Comparison of ENCODE assay signal across 14 cellular contexts in genomic region chr6:6643398-6643797, GRCh38. TPM values are rescaled to one million over a fixed set of nuclear protein-coding genes. Genes with fewer than 3 reads are reported as not detected.
A peak's percentile ranks its signal among the peaks of the same experiment; 100 is the strongest.
DNase-seq lines count a peak whose midpoint lies in the region; ATAC-seq and TF ChIP-seq lines count a peak whose summit lies in the region.
"Had no signal": no experiment of that assay in that cellular context is flagged by ENCODE, and none has a peak within 500 bp of the region (broad histone marks: within the 10 kb centered on the region; RNA-seq: fewer than 3 reads in every experiment).

No MANE protein-coding gene starts in this region.

- intact Hi-C loops in natural killer cell (cut with micrococcal nuclease) = no loop called here
- intact Hi-C loops in right cardiac atrium (cut with DNase I) = no loop called here

- POLR2A ChIA-PET in HEK293T (lab: Yijun Ruan, JAX) = no interaction called here

- ATAC-seq in natural killer cell treated with Interleukin-12 subunit alpha and Interleukin-12 subunit beta and Interleukin-15 and Interleukin-18, amount 100 ng/mL, for 72 hours = peak; percentile 79 to 93
- ATAC-seq in natural killer cell (no peak), GM21786 (IDR thresholded peaks at IDR 0.05; ENCODE audit: unreplicated experiment) (peak; percentile 85), HG03342 (IDR thresholded peaks at IDR 0.05; ENCODE audit: unreplicated experiment) (peak; percentile 91), right cardiac atrium (no peak)
- ATAC-seq: Panc1, upper lobe of right lung had no signal

- H3K4me3 ChIP-seq in right cardiac atrium (ENCODE audit: low read length) (no peak overlapping the region), endodermal cell (ENCODE audit: low read length) (no peak overlapping the region)
- H3K4me3 ChIP-seq: left ventricle myocardium inferior, smooth muscle cell, upper lobe of right lung had no signal

- no peaks in the 10 kb centered on the region for H3K36me3 ChIP-seq in endodermal cell (ENCODE audit: control insufficient read depth, insufficient read depth, low read length)
- H3K36me3 ChIP-seq: left ventricle myocardium inferior, upper lobe of right lung had no signal

- no peaks in the 10 kb centered on the region for H3K27me3 Mint-ChIP-seq in natural killer cell treated with Interleukin-12 subunit alpha and Interleukin-12 subunit beta and Interleukin-15 and Interleukin-18, amount 100 ng/mL, for 72 hours
- H3K27me3 Mint-ChIP-seq in natural killer cell (ENCODE audit: low read depth in 2 of 2) (no peaks in the 10 kb centered on the region), endodermal cell (ENCODE audit: insufficient read depth) (no peaks in the 10 kb centered on the region)

- H3K9me3 Mint-ChIP-seq in natural killer cell treated with Interleukin-12 subunit alpha and Interleukin-12 subunit beta and Interleukin-15 and Interleukin-18, amount 100 ng/mL, for 72 hours = no peaks in the 10 kb centered on the region
- H3K9me3 Mint-ChIP-seq in natural killer cell (no peaks in the 10 kb centered on the region), endodermal cell (peaks cover 2% of the 10 kb centered on the region)

- no peak for TF ChIP-seq CTCF in natural killer cell (IDR thresholded peaks at IDR 0.05)
- no peak for TF ChIP-seq CTCF in endodermal cell (conservative IDR thresholded peaks at IDR 0.05)

- H3K9ac ChIP-seq in endodermal cell (ENCODE audit: extremely low read depth, low read length, poor library complexity, severe bottlenecking) = no peak overlapping the region

- H3K27ac ChIP-seq in right cardiac atrium (ENCODE audit: low read length) (no peak overlapping the region), endodermal cell (ENCODE audit: low read depth, low read length) (no peak overlapping the region)
- H3K27ac ChIP-seq: left ventricle myocardium inferior, upper lobe of right lung had no signal

- H3K9me3 ChIP-seq in right cardiac atrium (ENCODE audit: control insufficient read depth, low read length) (no peaks in the 10 kb centered on the region), endodermal cell (ENCODE audit: control insufficient read depth, low read length) (no peaks in the 10 kb centered on the region)
- H3K9me3 ChIP-seq: upper lobe of right lung had no signal

- H3K27me3 ChIP-seq in right cardiac atrium (ENCODE audit: control insufficient read depth, insufficient read depth) = no peaks in the 10 kb centered on the region
- peaks cover 4% of the 10 kb centered on the region for H3K27me3 ChIP-seq in endodermal cell (ENCODE audit: control insufficient read depth, insufficient read depth, low read length, poor library complexity, severe bottlenecking)
- H3K27me3 ChIP-seq: upper lobe of right lung had no signal

- H3K4me1 Mint-ChIP-seq in natural killer cell treated with Interleukin-12 subunit alpha and Interleukin-12 subunit beta and Interleukin-15 and Interleukin-18, amount 100 ng/mL, for 72 hours (ENCODE audit: low read depth in 2 of 2) = peaks cover 3 to 9% of the 10 kb centered on the region in 2 donors
- H3K4me1 Mint-ChIP-seq in natural killer cell (no peaks in the 10 kb centered on the region), endodermal cell (no peaks in the 10 kb centered on the region)

- CTCF ChIA-PET in HEK293T (lab: Yijun Ruan, JAX) = no interaction called here

- H3K36me3 Mint-ChIP-seq in natural killer cell treated with Interleukin-12 subunit alpha and Interleukin-12 subunit beta and Interleukin-15 and Interleukin-18, amount 100 ng/mL, for 72 hours = no peaks in the 10 kb centered on the region
- H3K36me3 Mint-ChIP-seq in natural killer cell = no peaks in the 10 kb centered on the region
- no peaks in the 10 kb centered on the region for H3K36me3 Mint-ChIP-seq in endodermal cell (ENCODE audit: low read depth)

- H3K27ac Mint-ChIP-seq in natural killer cell treated with Interleukin-12 subunit alpha and Interleukin-12 subunit beta and Interleukin-15 and Interleukin-18, amount 100 ng/mL, for 72 hours = peak overlapping the region in 1 of 2 donors; percentile 76
- H3K27ac Mint-ChIP-seq in natural killer cell = no peak overlapping the region
- no peak overlapping the region for H3K27ac Mint-ChIP-seq in endodermal cell

- 97% methylated on average over 8 of the region's 8 CpGs for WGBS in right cardiac atrium
- 91 to 95% methylated on average over 4 to 8 of the region's 8 CpGs for WGBS in endodermal cell (ENCODE audit: insufficient coverage in 1 of 2, insufficient read length in 1 of 2), 2 experiments

- H3K4me1 ChIP-seq in right cardiac atrium (ENCODE audit: control insufficient read depth, insufficient read depth, low read length) = no peaks in the 10 kb centered on the region
- no peaks in the 10 kb centered on the region for H3K4me1 ChIP-seq in endodermal cell (ENCODE audit: control insufficient read depth, insufficient read depth, low read length)
- H3K4me1 ChIP-seq: upper lobe of right lung had no signal

- H3K4me3 Mint-ChIP-seq in natural killer cell treated with Interleukin-12 subunit alpha and Interleukin-12 subunit beta and Interleukin-15 and Interleukin-18, amount 100 ng/mL, for 72 hours = peak overlapping the region; percentile 14
- H3K4me3 Mint-ChIP-seq in natural killer cell (no peak overlapping the region), endodermal cell (no peak overlapping the region)

- no peak for DNase-seq in natural killer cell treated with Interleukin-12 subunit alpha and Interleukin-12 subunit beta and Interleukin-15 and Interleukin-18, amount 100 ng/mL, for 72 hours (ENCODE audit: low spot score)
- DNase-seq in natural killer cell (no peak), right cardiac atrium (no peak), HEK293T (ENCODE audit: extremely low spot score) (no peak), globus pallidus (ENCODE audit: low spot score) (no peak), endodermal cell (no peak)
- DNase-seq: activated T-cell treated with anti-CD3 and anti-CD28 coated beads, Interleukin-2, amount 50 U/mL, for 1 hour; left ventricle myocardium inferior; T1000; upper lobe of right lung had no signal

TF ChIP-seq in HEK293T, 16 proteins besides CTCF, POLR2A, EP300 and RAD21:
- no peak for TF ChIP-seq SUZ12 (IDR thresholded peaks at IDR 0.05)
- TF ChIP-seq BHLHE40 (IDR thresholded peaks at IDR 0.05; ENCODE audit: borderline replicate concordance) = no peak
- no peak for TF ChIP-seq SP1 (IDR thresholded peaks at IDR 0.05)
- TF ChIP-seq PKNOX1 (IDR thresholded peaks at IDR 0.05) = no peak
- TF ChIP-seq ARNT (IDR thresholded peaks at IDR 0.05) = no peak
- TF ChIP-seq CTBP1 (IDR thresholded peaks at IDR 0.05; ENCODE audit: borderline replicate concordance) = no peak
- TF ChIP-seq FOXK2 (IDR thresholded peaks at IDR 0.05) = no peak
- TF ChIP-seq ZNF384 (IDR thresholded peaks at IDR 0.05) = no peak
- TF ChIP-seq LEF1 (IDR thresholded peaks at IDR 0.05; ENCODE audit: borderline replicate concordance) = no peak
- TF ChIP-seq ELF4 (IDR thresholded peaks at IDR 0.05) = no peak
- no peak for TF ChIP-seq TARDBP (IDR thresholded peaks at IDR 0.05)
- TF ChIP-seq L3MBTL2 (conservative IDR thresholded peaks at IDR 0.05) = no peak
- TF ChIP-seq NFRKB (IDR thresholded peaks at IDR 0.05) = no peak
- TF ChIP-seq HDGF (IDR thresholded peaks at IDR 0.05; ENCODE audit: borderline replicate concordance) = no peak
- no peak for TF ChIP-seq FOXA1 (IDR thresholded peaks at IDR 0.05)
- no peak for TF ChIP-seq FOXM1 (IDR thresholded peaks at IDR 0.05; ENCODE audit: borderline replicate concordance)
TF ChIP-seq in HEK293T: peak in this region for 0.

RNA-seq across cellular contexts. Expression of gene LY86, which starts 54.9 kb away (rescaled TPM):
- under 1 TPM in 1 of 2 donors, not detected in 1; 0.61 TPM for total RNA-seq in natural killer cell treated with Interleukin-12 subunit alpha and Interleukin-12 subunit beta and Interleukin-15 and Interleukin-18, amount 100 ng/mL, for 72 hours
- 1 to 10 TPM; 2.0 to 5.1 (median 2.2) TPM for total RNA-seq in natural killer cell
- 1 to 10 TPM; 1.8 to 4.1 (median 2.6) TPM for total RNA-seq in right cardiac atrium
- 1.7 TPM for polyA plus RNA-seq in right cardiac atrium
- total RNA-seq in endodermal cell = not detected
- not detected for polyA plus RNA-seq in endodermal cell (2013, experiment 1 of 2)
- not detected for polyA plus RNA-seq in endodermal cell (2013, experiment 2 of 2)
- total RNA-seq: smooth muscle cell had no signal
- polyA plus RNA-seq: smooth muscle cell had no signal

Comparison
In these comparisons a context has a peak if more than half of its experiments do, and no peak if none do; other contexts are left out.
1. ATAC-seq: peak in natural killer cell treated with Interleukin-12 subunit alpha and Interleukin-12 subunit beta and Interleukin-15 and Interleukin-18, amount 100 ng/mL, for 72 hours (2 of 2), GM21786 (single experiment) and HG03342 (single experiment); none in natural killer cell (0 of 3) and right cardiac atrium (0 of 2).